Comparison of ENCODE assay signal across 1 cellular context in genomic region chr10:62199584-62199983, GRCh38.
TF ChIP-seq lines count a peak whose summit lies in the region.

No MANE protein-coding gene starts in this region.

TF ChIP-seq in HepG2, 621 proteins besides CTCF, POLR2A, EP300 and RAD21 (continued from another document):
- TF ChIP-seq ZBTB40 (IDR thresholded peaks at IDR 0.05) (no peak), ZBTB40 (CRISPR knock-in tag; IDR thresholded peaks at IDR 0.05) (no peak), PLSCR1 (CRISPR knock-in tag; IDR thresholded peaks at IDR 0.05; ENCODE audit: borderline replicate concordance) (no peak), RCOR2 (CRISPR knock-in tag; IDR thresholded peaks at IDR 0.05) (no peak), ZFP36L2 (CRISPR knock-in tag; IDR thresholded peaks at IDR 0.05) (no peak), ZNF512 (CRISPR knock-in tag; IDR thresholded peaks at IDR 0.05) (no peak), MAFF (IDR thresholded peaks at IDR 0.05; ENCODE audit: low read depth, low read length) (no peak), ZFP82 (CRISPR knock-in tag; IDR thresholded peaks at IDR 0.05; ENCODE audit: borderline replicate concordance) (no peak), SP4 (CRISPR knock-in tag; IDR thresholded peaks at IDR 0.05) (no peak), ZBTB1 (CRISPR knock-in tag; IDR thresholded peaks at IDR 0.05; ENCODE audit: borderline replicate concordance) (no peak), ZMYM4 (CRISPR knock-in tag; IDR thresholded peaks at IDR 0.05) (no peak), ZNF530 (CRISPR knock-in tag; IDR thresholded peaks at IDR 0.05; ENCODE audit: low read depth) (no peak), SAP130 (CRISPR knock-in tag; IDR thresholded peaks at IDR 0.05; ENCODE audit: low read depth) (no peak)
- TF ChIP-seq, protein P1, sequence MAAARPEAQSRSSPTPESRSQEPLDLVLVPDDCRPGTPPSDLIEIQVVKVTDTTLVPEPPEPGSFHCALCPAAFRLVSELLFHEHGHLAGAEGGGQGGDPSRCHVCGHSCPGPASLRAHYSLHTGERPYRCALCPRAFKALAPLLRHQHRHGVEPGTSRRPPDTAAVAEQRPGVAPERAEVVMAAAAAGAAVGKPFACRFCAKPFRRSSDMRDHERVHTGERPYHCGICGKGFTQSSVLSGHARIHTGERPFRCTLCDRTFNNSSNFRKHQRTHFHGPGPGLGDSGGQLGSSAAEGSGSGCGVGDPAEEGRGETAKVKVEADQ (CRISPR knock-in tag; IDR thresholded peaks at IDR 0.05; ENCODE audit: borderline replicate concordance) = no peak
- TF ChIP-seq, protein P2, sequence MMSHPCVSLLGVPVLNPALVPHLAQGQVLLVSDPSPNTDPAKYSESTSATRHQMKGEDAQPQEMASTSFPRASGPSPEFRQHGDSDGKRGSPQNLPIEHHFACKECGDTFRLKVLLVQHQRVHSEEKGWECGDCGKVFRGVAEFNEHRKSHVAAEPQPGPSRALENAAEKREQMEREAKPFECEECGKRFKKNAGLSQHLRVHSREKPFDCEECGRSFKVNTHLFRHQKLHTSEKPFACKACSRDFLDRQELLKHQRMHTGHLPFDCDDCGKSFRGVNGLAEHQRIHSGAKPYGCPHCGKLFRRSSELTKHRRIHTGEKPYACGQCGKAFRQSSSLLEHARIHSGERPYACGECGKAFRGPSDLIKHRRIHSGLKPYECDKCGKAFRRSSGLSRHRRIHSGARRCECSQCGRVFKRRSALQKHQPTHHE (CRISPR knock-in tag; IDR thresholded peaks at IDR 0.05; ENCODE audit: borderline replicate concordance) = no peak
